9 cellular contexts compared by ENCODE assay signal in the genomic region with DNA sequence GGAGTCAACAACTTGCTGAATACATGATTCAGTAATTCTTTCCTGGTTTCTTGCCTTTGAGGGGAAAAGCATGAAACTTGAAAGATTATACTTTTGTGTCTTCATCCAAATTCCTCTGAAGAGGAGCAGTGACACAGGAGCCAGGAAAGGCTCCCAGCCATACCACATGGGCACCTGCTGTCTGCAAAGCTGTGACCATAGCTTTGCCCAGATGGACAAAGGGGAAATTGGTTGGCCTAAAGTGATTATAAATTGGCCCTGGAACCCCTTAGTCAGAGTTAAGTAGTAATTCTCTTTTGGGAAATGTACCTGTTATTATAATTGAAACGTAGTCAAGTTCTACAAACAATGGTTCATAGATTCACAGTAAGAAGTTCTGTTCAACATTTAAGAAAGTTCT. TPM values are rescaled to one million over a fixed set of nuclear protein-coding genes. Genes with fewer than 3 reads are reported as not detected.
"Had no signal": no experiment of that assay in that cellular context is flagged by ENCODE, and none has a peak within 500 bp of the region (broad histone marks: within the 10 kb centered on the region; RNA-seq: fewer than 3 reads in every experiment).

No MANE protein-coding gene starts in this region.

- H2AFZ ChIP-seq: GM23338 had no signal

- DNase-seq: H9, HCEC 1CT, KG1 had no signal

- ATAC-seq: GM23338, HepG2, K562 had no signal

- H3K27ac ChIP-seq: HL-60 had no signal

- H3K4me2 ChIP-seq: GM23338 had no signal

- H3K4me3 ChIP-seq: GM23338, K562 had no signal

RNA-seq across cellular contexts. Expression of a gene that starts 44.3 kb away (rescaled TPM):
- total RNA-seq: GM23338, H1, H9, HepG2, HT1080 had no signal
- polyA plus RNA-seq: GM23338, H1, HepG2 had no signal
